ENCODE assay signal across 17 cellular contexts in genomic region chr6:109050447-109051102, GRCh38. TPM values are rescaled to one million over a fixed set of nuclear protein-coding genes. Genes with fewer than 3 reads are reported as not detected.
A peak's percentile ranks its signal among the peaks of the same experiment; 100 is the strongest.
DNase-seq lines count a peak whose midpoint lies in the region; ATAC-seq and TF ChIP-seq lines count a peak whose summit lies in the region.
"Had no signal": no experiment of that assay in that cellular context is flagged by ENCODE, and none has a peak within 500 bp of the region (broad histone marks: within the 10 kb centered on the region; RNA-seq: fewer than 3 reads in every experiment).

No MANE protein-coding gene starts in this region.

- in situ Hi-C loops in gastrocnemius medialis (cut with MboI; ENCODE audit: low sequenced_read_pairs in 4 of 4) (loop anchor here in 2 of 4 donors (25.0 kb wide), 1 partner anchor 113 kb away; no protein-coding TSS in a partner anchor), transverse colon (cut with MboI; ENCODE audit: low pct_ligation_motif_present in 1 of 4, low pct_unique_long_range_greater_than_20kb in 1 of 4, low sequenced_read_pairs in 3 of 4) (loop anchor here in 2 of 4 donors (25.0 kb wide), 2 partner anchors 138 to 213 kb away; partner anchors contain the start of gene ARMC2 (in 1 of the 2))

- TF ChIP-seq POLR2A in gastrocnemius medialis (IDR thresholded peaks at IDR 0.05) (no peak), transverse colon (IDR thresholded peaks at IDR 0.05) (no peak)

- H3K36me3 ChIP-seq in Loucy (ENCODE audit: insufficient read depth, low read length), result no peaks in the 10 kb centered on the region; the same call in 1 of the 2 replicates
- H3K36me3 ChIP-seq in gastrocnemius medialis, result no peaks in the 10 kb centered on the region
- H3K36me3 ChIP-seq in transverse colon, result no peaks in the 10 kb centered on the region

- DNase-seq in OCI-M1 (lab: John Stamatoyannopoulos, UW), result peak; percentile 37
- peak; percentile 20 for DNase-seq in epithelial cell of esophagus (ENCODE audit: low read depth)
- DNase-seq in gastrocnemius medialis, result no peak
- no peak for DNase-seq in activated CD8-positive, alpha-beta memory T cell treated with anti-CD3 and anti-CD28 coated beads, Interleukin-2, amount 10 ng/mL, durations not matched to agents 7 days and 5 days
- no peak for DNase-seq in SKM-1 (lab: John Stamatoyannopoulos, UW; ENCODE audit: unreplicated experiment)
- no peak for DNase-seq in transverse colon
- no peak for DNase-seq in NCI-H2081 treated with DMSO at 0.1 percent for 48 hours (lab: John Stamatoyannopoulos, UW)
- DNase-seq: ACHN, DMS79 treated with DMSO at 0.1 percent for 48 hours, HFFc6, KG1, NCI-H1436, NCI-H1930, SIG-M5 had no signal

- intact Hi-C loops in gastrocnemius medialis (cut with DNase I; ENCODE audit: low total_unique reads), result loop anchor here (5.0 kb wide), 1 partner anchor 43 kb away; no protein-coding TSS in a partner anchor
- intact Hi-C loops in transverse colon (cut with DNase I; ENCODE audit: low total_unique reads), result no loop called here

- H3K27ac ChIP-seq in gastrocnemius medialis, result peak overlapping the region in 3 of 4 donors; percentile 38 to 78 (median 74)
- no peak overlapping the region for H3K27ac ChIP-seq in transverse colon
- H3K27ac ChIP-seq: C4-2B had no signal

- 82 to 83% methylated on average over 1 of the region's 1 CpG for WGBS in transverse colon (ENCODE audit: low coverage in 1 of 2), 2 donors

- ATAC-seq in gastrocnemius medialis, result no peak
- no peak for ATAC-seq in activated CD8-positive, alpha-beta memory T cell treated with anti-CD3 and anti-CD28 coated beads, Interleukin-2, amount 10 ng/mL, durations not matched to agents 7 days and 5 days
- ATAC-seq: SK-N-SH treated with all-trans-retinoic acid at 6 μM for 48 hours had no signal

- no peaks in the 10 kb centered on the region for H4K20me1 ChIP-seq in Loucy (ENCODE audit: insufficient read depth, low read length, poor library complexity, severe bottlenecking)

- no peak overlapping the region for H2AFZ ChIP-seq in Loucy (ENCODE audit: low read length)

- H3K9me3 Mint-ChIP-seq in activated CD8-positive, alpha-beta memory T cell treated with anti-CD3 and anti-CD28 coated beads, Interleukin-2, amount 10 ng/mL, durations not matched to agents 7 days and 5 days (ENCODE audit: low read depth), result no peaks in the 10 kb centered on the region
- H3K9me3 Mint-ChIP-seq: HFFc6 had no signal

- H3K4me3 ChIP-seq in Loucy (ENCODE audit: low read length, poor library complexity, severe bottlenecking) (no peak overlapping the region), epithelial cell of esophagus (ENCODE audit: low read length) (no peak overlapping the region), gastrocnemius medialis (no peak overlapping the region), transverse colon (no peak overlapping the region)

- no peak overlapping the region for H3K27ac Mint-ChIP-seq in activated CD8-positive, alpha-beta memory T cell treated with anti-CD3 and anti-CD28 coated beads, Interleukin-2, amount 10 ng/mL, durations not matched to agents 7 days and 5 days
- H3K27ac Mint-ChIP-seq: HFFc6 had no signal

- peaks cover 30% of the 10 kb centered on the region; the same call in 1 of the 2 replicates for H3K79me2 ChIP-seq in Loucy (ENCODE audit: insufficient read depth, low read length)

- H3K9me3 ChIP-seq in Loucy (ENCODE audit: insufficient read depth, low read depth, low read length) (no peaks in the 10 kb centered on the region), gastrocnemius medialis (no peaks in the 10 kb centered on the region), transverse colon (peaks cover 0 to 2% of the 10 kb centered on the region in 2 donors)

- no peak for TF ChIP-seq CTCF in Loucy (conservative IDR thresholded peaks at IDR 0.05; ENCODE audit: low read length)
- no peak for TF ChIP-seq CTCF in epithelial cell of esophagus (IDR thresholded peaks at IDR 0.05; ENCODE audit: insufficient read depth, low read depth, low read length, missing control alignments)
- TF ChIP-seq CTCF in gastrocnemius medialis (IDR thresholded peaks at IDR 0.05 in 4 of 5, conservative IDR thresholded peaks at IDR 0.05 in 1 of 5), result no peak
- TF ChIP-seq CTCF in transverse colon (IDR thresholded peaks at IDR 0.05), result no peak

- H3K27me3 ChIP-seq in Loucy (ENCODE audit: insufficient read depth, low read length, poor library complexity, severe bottlenecking) (no peaks in the 10 kb centered on the region), gastrocnemius medialis (no peaks in the 10 kb centered on the region), transverse colon (no peaks in the 10 kb centered on the region)

- H3K4me2 ChIP-seq in Loucy (ENCODE audit: low read depth, low read length, poor library complexity, severe bottlenecking), result peak overlapping the region; percentile 11

- H3K9ac ChIP-seq in Loucy (ENCODE audit: low read depth, low read length, poor library complexity, severe bottlenecking), result no peak overlapping the region

- no peak for TF ChIP-seq EP300 in transverse colon (IDR thresholded peaks at IDR 0.05; ENCODE audit: low read depth)

- CTCF ChIA-PET in activated CD8-positive, alpha-beta memory T cell treated with anti-CD3 and anti-CD28 coated beads, Interleukin-2, amount 10 ng/mL, durations not matched to agents 7 days and 5 days (lab: Charles Lee), result interaction anchor here (0.9 to 1.3 kb wide), 3 partner anchors 9 to 21 kb away, joined by 3 read pairs; no protein-coding TSS in a partner anchor

- H3K27me3 Mint-ChIP-seq in activated CD8-positive, alpha-beta memory T cell treated with anti-CD3 and anti-CD28 coated beads, Interleukin-2, amount 10 ng/mL, durations not matched to agents 7 days and 5 days, result no peaks in the 10 kb centered on the region

- peaks cover 10% of the 10 kb centered on the region for H3K36me3 Mint-ChIP-seq in activated CD8-positive, alpha-beta memory T cell treated with anti-CD3 and anti-CD28 coated beads, Interleukin-2, amount 10 ng/mL, durations not matched to agents 7 days and 5 days

- H3K4me1 ChIP-seq in Loucy (ENCODE audit: insufficient read depth, low read length, poor library complexity, severe bottlenecking) (peaks cover 47% of the 10 kb centered on the region), gastrocnemius medialis (peaks cover 71 to 73% of the 10 kb centered on the region in 2 donors), transverse colon (peaks cover 0 to 17% (median 7%) of the 10 kb centered on the region in 4 donors)

- H3F3A ChIP-seq in Loucy (ENCODE audit: low read depth), result no peaks in the 10 kb centered on the region

- no peaks in the 10 kb centered on the region for H3K9me2 ChIP-seq in Loucy (replicated peaks; ENCODE audit: low read depth, low read length)

- H3K4me1 Mint-ChIP-seq in activated CD8-positive, alpha-beta memory T cell treated with anti-CD3 and anti-CD28 coated beads, Interleukin-2, amount 10 ng/mL, durations not matched to agents 7 days and 5 days, result peaks cover 23% of the 10 kb centered on the region

- no peak overlapping the region for H3K4me3 Mint-ChIP-seq in activated CD8-positive, alpha-beta memory T cell treated with anti-CD3 and anti-CD28 coated beads, Interleukin-2, amount 10 ng/mL, durations not matched to agents 7 days and 5 days
- H3K4me3 Mint-ChIP-seq: HFFc6 had no signal

RNA-seq across cellular contexts. Expression of gene SESN1, which starts 44.1 kb away (rescaled TPM):
- total RNA-seq in gastrocnemius medialis (100 to 1,000 TPM in 3 of 4 donors, 10 to 100 TPM in 1; 73.3 to 253 (median 128) TPM), transverse colon (10 to 100 TPM; 43.1 to 73.4 (median 48.7) TPM)
- total RNA-seq in activated CD8-positive, alpha-beta memory T cell treated with anti-CD3 and anti-CD28 coated beads, Interleukin-2, amount 10 ng/mL, durations not matched to agents 7 days and 5 days, result 10 to 100 TPM; 18.3 to 20.9 TPM

RNA-seq across cellular contexts. Expression of gene CEP57L1, which starts 44.7 kb away (rescaled TPM):
- total RNA-seq in gastrocnemius medialis (10 to 100 TPM; 10.3 to 29.7 (median 17.5) TPM), transverse colon (10 to 100 TPM in 2 of 4 donors, 1 to 10 TPM in 2; 1.9 to 29.5 (median 9.5) TPM)
- 10 to 100 TPM; 23.9 to 25.5 TPM for total RNA-seq in activated CD8-positive, alpha-beta memory T cell treated with anti-CD3 and anti-CD28 coated beads, Interleukin-2, amount 10 ng/mL, durations not matched to agents 7 days and 5 days

Comparison
In these comparisons a context has a peak if more than half of its experiments do, and no peak if none do; other contexts are left out.
1. DNase-seq: peak in OCI-M1 (single experiment) and epithelial cell of esophagus (single experiment); none in gastrocnemius medialis (0 of 2), activated CD8-positive, alpha-beta memory T cell treated with anti-CD3 and anti-CD28 coated beads, Interleukin-2, amount 10 ng/mL, durations not matched to agents 7 days and 5 days (single experiment), SKM-1 (single experiment), transverse colon (single experiment) and NCI-H2081 treated with DMSO at 0.1 percent for 48 hours (single experiment).
2. H3K27ac ChIP-seq: peak in gastrocnemius medialis (3 of 4); none in transverse colon (0 of 4).